2 cellular contexts compared by ENCODE assay signal in the genomic region with DNA sequence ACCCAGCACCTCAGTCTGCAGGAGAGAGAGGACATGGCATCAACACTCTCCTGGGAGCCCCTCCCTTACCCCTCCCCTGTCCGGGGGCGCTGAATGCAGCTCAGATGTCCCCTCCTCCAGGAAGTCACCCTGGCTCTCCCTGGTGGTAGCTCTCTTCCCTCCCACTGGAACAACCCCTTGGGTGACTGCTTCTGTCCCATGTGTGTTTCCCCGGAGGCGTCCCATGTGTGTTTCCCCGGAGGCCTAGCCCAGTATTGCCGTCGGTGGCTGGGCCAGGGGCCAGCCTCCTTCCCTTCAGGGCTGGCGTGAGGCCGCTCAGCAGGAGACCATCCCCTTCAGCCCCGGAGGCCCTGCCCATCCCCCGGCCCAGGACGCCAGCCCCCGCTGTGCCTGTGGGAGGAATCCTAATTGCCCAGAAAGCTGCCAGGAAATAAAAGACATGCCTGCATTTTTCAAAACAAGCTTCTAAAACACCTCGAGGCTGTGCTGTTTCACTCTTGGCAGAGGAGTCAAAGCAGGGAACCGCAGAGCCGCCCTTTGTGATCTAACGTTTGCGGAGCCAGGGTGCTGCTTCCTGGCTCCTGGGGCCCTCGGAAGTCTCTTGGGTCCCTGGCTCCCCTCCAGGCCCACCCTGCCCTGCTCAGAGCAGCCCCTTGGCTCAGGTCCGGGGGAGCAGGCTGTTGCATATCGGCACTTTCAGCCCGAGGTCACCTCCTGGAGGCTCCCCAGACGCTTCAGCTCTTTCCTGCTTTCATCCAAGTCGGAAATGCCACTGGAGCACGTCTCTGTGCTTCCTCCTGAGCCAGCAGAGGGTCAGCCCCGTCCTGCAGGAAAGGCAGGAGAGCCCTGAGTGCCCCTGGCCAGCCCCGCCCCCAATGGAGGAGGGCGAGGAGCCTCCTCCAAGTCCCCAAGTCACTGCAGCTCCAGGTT.
A peak's percentile ranks its signal among the peaks of the same experiment; 100 is the strongest.
TF ChIP-seq lines count a peak whose summit lies in the region.

No MANE protein-coding gene starts in this region.

TF ChIP-seq in WTC11, 78 proteins besides CTCF, POLR2A, EP300 and RAD21 (continued from another document):
- TF ChIP-seq, protein P1, sequence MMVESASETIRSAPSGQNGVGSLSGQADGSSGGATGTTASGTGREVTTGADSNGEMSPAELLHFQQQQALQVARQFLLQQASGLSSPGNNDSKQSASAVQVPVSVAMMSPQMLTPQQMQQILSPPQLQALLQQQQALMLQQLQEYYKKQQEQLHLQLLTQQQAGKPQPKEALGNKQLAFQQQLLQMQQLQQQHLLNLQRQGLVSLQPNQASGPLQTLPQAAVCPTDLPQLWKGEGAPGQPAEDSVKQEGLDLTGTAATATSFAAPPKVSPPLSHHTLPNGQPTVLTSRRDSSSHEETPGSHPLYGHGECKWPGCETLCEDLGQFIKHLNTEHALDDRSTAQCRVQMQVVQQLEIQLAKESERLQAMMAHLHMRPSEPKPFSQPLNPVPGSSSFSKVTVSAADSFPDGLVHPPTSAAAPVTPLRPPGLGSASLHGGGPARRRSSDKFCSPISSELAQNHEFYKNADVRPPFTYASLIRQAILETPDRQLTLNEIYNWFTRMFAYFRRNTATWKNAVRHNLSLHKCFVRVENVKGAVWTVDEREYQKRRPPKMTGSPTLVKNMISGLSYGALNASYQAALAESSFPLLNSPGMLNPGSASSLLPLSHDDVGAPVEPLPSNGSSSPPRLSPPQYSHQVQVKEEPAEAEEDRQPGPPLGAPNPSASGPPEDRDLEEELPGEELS (CRISPR knock-in tag; IDR thresholded peaks at IDR 0.05) = peak; percentile 45; the same call in 1 of the 2 replicates
- TF ChIP-seq, protein P2, sequence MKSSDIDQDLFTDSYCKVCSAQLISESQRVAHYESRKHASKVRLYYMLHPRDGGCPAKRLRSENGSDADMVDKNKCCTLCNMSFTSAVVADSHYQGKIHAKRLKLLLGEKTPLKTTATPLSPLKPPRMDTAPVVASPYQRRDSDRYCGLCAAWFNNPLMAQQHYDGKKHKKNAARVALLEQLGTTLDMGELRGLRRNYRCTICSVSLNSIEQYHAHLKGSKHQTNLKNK (CRISPR knock-in tag; IDR thresholded peaks at IDR 0.05) = no peak
- TF ChIP-seq, protein P3, sequence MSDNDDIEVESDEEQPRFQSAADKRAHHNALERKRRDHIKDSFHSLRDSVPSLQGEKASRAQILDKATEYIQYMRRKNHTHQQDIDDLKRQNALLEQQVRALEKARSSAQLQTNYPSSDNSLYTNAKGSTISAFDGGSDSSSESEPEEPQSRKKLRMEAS (CRISPR knock-in tag; IDR thresholded peaks at IDR 0.05) = peak; percentile 33; the same call in 1 of the 2 replicates
- TF ChIP-seq, protein P4, sequence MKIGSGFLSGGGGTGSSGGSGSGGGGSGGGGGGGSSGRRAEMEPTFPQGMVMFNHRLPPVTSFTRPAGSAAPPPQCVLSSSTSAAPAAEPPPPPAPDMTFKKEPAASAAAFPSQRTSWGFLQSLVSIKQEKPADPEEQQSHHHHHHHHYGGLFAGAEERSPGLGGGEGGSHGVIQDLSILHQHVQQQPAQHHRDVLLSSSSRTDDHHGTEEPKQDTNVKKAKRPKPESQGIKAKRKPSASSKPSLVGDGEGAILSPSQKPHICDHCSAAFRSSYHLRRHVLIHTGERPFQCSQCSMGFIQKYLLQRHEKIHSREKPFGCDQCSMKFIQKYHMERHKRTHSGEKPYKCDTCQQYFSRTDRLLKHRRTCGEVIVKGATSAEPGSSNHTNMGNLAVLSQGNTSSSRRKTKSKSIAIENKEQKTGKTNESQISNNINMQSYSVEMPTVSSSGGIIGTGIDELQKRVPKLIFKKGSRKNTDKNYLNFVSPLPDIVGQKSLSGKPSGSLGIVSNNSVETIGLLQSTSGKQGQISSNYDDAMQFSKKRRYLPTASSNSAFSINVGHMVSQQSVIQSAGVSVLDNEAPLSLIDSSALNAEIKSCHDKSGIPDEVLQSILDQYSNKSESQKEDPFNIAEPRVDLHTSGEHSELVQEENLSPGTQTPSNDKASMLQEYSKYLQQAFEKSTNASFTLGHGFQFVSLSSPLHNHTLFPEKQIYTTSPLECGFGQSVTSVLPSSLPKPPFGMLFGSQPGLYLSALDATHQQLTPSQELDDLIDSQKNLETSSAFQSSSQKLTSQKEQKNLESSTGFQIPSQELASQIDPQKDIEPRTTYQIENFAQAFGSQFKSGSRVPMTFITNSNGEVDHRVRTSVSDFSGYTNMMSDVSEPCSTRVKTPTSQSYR (CRISPR knock-in tag; IDR thresholded peaks at IDR 0.05) = 0 out of 2 replicates have a peak, but pooled peaks have one; percentile 65
- TF ChIP-seq ZNF423 (CRISPR knock-in tag; IDR thresholded peaks at IDR 0.05) (peak; percentile 89), ETV6 (CRISPR knock-in tag; IDR thresholded peaks at IDR 0.05) (0 out of 2 replicates have a peak, but pooled peaks have one; percentile 15)
- TF ChIP-seq, protein P5, sequence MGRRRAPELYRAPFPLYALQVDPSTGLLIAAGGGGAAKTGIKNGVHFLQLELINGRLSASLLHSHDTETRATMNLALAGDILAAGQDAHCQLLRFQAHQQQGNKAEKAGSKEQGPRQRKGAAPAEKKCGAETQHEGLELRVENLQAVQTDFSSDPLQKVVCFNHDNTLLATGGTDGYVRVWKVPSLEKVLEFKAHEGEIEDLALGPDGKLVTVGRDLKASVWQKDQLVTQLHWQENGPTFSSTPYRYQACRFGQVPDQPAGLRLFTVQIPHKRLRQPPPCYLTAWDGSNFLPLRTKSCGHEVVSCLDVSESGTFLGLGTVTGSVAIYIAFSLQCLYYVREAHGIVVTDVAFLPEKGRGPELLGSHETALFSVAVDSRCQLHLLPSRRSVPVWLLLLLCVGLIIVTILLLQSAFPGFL (CRISPR knock-in tag; IDR thresholded peaks at IDR 0.05; ENCODE audit: borderline replicate concordance) = no peak
TF ChIP-seq in WTC11: peak in this region for 5.

TF ChIP-seq in HepG2, 621 proteins besides CTCF, POLR2A, EP300 and RAD21 (continued from another document and continues in another):
- TF ChIP-seq, protein P6, sequence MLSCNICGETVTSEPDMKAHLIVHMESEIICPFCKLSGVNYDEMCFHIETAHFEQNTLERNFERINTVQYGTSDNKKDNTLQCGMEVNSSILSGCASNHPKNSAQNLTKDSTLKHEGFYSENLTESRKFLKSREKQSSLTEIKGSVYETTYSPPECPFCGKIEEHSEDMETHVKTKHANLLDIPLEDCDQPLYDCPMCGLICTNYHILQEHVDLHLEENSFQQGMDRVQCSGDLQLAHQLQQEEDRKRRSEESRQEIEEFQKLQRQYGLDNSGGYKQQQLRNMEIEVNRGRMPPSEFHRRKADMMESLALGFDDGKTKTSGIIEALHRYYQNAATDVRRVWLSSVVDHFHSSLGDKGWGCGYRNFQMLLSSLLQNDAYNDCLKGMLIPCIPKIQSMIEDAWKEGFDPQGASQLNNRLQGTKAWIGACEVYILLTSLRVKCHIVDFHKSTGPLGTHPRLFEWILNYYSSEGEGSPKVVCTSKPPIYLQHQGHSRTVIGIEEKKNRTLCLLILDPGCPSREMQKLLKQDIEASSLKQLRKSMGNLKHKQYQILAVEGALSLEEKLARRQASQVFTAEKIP (CRISPR knock-in tag; IDR thresholded peaks at IDR 0.05; ENCODE audit: borderline replicate concordance) = 0 out of 2 replicates have a peak, but pooled peaks have one; percentile 22
- TF ChIP-seq NFIB (CRISPR knock-in tag; IDR thresholded peaks at IDR 0.05; ENCODE audit: borderline replicate concordance) (0 out of 2 replicates have a peak, but pooled peaks have one; percentile 32), ZFP36 (IDR thresholded peaks at IDR 0.05; ENCODE audit: borderline replicate concordance, low read depth, low read length, partially characterized antibody) (peak; percentile 66), ZNF543 (CRISPR knock-in tag; IDR thresholded peaks at IDR 0.05) (no peak), ZNF24 (IDR thresholded peaks at IDR 0.05) (no peak), ZNF777 (CRISPR knock-in tag; IDR thresholded peaks at IDR 0.05) (peak; percentile 57), HNRNPLL (IDR thresholded peaks at IDR 0.05; ENCODE audit: low read depth, low read length, poor library complexity, severe bottlenecking) (peak; percentile 9), ZNF605 (CRISPR knock-in tag; IDR thresholded peaks at IDR 0.05) (0 out of 2 replicates have a peak, but pooled peaks have one; percentile 33), ZNF891 (CRISPR knock-in tag; IDR thresholded peaks at IDR 0.05) (peak; percentile 60; the same call in 1 of the 2 replicates), ZNF558 (CRISPR knock-in tag; IDR thresholded peaks at IDR 0.05; ENCODE audit: borderline replicate concordance) (0 out of 2 replicates have a peak, but pooled peaks have one; percentile 32)
- TF ChIP-seq, protein P7, sequence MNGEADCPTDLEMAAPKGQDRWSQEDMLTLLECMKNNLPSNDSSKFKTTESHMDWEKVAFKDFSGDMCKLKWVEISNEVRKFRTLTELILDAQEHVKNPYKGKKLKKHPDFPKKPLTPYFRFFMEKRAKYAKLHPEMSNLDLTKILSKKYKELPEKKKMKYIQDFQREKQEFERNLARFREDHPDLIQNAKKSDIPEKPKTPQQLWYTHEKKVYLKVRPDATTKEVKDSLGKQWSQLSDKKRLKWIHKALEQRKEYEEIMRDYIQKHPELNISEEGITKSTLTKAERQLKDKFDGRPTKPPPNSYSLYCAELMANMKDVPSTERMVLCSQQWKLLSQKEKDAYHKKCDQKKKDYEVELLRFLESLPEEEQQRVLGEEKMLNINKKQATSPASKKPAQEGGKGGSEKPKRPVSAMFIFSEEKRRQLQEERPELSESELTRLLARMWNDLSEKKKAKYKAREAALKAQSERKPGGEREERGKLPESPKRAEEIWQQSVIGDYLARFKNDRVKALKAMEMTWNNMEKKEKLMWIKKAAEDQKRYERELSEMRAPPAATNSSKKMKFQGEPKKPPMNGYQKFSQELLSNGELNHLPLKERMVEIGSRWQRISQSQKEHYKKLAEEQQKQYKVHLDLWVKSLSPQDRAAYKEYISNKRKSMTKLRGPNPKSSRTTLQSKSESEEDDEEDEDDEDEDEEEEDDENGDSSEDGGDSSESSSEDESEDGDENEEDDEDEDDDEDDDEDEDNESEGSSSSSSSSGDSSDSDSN (CRISPR knock-in tag; IDR thresholded peaks at IDR 0.05) = peak; percentile 30; the same call in 1 of the 2 replicates
- TF ChIP-seq, protein P8, sequence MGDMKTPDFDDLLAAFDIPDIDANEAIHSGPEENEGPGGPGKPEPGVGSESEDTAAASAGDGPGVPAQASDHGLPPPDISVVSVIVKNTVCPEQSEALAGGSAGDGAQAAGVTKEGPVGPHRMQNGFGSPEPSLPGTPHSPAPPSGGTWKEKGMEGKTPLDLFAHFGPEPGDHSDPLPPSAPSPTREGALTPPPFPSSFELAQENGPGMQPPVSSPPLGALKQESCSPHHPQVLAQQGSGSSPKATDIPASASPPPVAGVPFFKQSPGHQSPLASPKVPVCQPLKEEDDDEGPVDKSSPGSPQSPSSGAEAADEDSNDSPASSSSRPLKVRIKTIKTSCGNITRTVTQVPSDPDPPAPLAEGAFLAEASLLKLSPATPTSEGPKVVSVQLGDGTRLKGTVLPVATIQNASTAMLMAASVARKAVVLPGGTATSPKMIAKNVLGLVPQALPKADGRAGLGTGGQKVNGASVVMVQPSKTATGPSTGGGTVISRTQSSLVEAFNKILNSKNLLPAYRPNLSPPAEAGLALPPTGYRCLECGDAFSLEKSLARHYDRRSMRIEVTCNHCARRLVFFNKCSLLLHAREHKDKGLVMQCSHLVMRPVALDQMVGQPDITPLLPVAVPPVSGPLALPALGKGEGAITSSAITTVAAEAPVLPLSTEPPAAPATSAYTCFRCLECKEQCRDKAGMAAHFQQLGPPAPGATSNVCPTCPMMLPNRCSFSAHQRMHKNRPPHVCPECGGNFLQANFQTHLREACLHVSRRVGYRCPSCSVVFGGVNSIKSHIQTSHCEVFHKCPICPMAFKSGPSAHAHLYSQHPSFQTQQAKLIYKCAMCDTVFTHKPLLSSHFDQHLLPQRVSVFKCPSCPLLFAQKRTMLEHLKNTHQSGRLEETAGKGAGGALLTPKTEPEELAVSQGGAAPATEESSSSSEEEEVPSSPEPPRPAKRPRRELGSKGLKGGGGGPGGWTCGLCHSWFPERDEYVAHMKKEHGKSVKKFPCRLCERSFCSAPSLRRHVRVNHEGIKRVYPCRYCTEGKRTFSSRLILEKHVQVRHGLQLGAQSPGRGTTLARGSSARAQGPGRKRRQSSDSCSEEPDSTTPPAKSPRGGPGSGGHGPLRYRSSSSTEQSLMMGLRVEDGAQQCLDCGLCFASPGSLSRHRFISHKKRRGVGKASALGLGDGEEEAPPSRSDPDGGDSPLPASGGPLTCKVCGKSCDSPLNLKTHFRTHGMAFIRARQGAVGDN (CRISPR knock-in tag; IDR thresholded peaks at IDR 0.05) = peak; percentile 26; the same call in 1 of the 2 replicates
- TF ChIP-seq, protein P9, sequence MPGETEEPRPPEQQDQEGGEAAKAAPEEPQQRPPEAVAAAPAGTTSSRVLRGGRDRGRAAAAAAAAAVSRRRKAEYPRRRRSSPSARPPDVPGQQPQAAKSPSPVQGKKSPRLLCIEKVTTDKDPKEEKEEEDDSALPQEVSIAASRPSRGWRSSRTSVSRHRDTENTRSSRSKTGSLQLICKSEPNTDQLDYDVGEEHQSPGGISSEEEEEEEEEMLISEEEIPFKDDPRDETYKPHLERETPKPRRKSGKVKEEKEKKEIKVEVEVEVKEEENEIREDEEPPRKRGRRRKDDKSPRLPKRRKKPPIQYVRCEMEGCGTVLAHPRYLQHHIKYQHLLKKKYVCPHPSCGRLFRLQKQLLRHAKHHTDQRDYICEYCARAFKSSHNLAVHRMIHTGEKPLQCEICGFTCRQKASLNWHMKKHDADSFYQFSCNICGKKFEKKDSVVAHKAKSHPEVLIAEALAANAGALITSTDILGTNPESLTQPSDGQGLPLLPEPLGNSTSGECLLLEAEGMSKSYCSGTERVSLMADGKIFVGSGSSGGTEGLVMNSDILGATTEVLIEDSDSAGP (CRISPR knock-in tag; IDR thresholded peaks at IDR 0.05; ENCODE audit: borderline replicate concordance) = peak; percentile 37; the same call in 1 of the 2 replicates
- TF ChIP-seq, protein P10, sequence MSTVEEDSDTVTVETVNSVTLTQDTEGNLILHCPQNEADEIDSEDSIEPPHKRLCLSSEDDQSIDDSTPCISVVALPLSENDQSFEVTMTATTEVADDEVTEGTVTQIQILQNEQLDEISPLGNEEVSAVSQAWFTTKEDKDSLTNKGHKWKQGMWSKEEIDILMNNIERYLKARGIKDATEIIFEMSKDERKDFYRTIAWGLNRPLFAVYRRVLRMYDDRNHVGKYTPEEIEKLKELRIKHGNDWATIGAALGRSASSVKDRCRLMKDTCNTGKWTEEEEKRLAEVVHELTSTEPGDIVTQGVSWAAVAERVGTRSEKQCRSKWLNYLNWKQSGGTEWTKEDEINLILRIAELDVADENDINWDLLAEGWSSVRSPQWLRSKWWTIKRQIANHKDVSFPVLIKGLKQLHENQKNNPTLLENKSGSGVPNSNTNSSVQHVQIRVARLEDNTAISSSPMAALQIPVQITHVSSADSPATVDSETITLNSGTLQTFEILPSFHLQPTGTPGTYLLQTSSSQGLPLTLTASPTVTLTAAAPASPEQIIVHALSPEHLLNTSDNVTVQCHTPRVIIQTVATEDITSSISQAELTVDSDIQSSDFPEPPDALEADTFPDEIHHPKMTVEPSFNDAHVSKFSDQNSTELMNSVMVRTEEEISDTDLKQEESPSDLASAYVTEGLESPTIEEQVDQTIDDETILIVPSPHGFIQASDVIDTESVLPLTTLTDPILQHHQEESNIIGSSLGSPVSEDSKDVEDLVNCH (CRISPR knock-in tag; IDR thresholded peaks at IDR 0.05) = no peak
